11 cellular contexts compared by ENCODE assay signal in the genomic region with DNA sequence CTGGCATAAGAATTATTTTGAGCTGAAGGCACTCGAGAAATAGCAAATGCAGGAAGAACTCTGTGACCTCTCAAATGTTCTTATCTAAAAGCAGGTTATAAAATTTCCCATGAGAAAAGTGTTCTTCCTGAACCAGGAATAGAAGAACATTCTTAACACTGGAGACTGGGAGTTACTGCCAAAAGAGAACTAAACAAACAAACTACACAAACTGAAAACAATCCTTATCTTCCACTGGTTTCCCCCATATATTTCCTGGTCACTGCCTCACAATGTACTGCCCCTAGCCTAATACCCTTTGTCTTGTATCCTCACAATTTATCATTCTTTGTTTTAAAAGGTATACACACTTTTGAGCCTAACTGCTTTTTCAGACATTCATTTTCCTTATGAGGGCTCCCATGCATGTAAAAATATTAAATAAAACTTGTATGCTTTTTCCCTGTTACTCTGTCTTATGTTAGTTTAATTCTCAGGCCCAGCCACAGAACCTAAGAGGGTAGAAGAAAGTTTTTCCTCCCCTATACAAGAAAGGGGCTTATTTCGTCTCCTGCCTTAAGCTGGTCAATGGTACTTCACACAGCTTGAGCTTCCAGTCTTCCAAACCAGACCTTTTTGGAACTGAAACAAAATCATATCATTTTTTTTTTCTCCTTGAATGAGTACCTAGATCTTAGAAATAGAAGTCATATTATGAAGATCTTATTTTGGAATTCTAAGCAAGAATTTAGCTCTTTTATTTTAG.
DNase-seq lines count a peak whose midpoint lies in the region; ATAC-seq lines count a peak whose summit lies in the region.
"Had no signal": no experiment of that assay in that cellular context is flagged by ENCODE, and none has a peak within 500 bp of the region (broad histone marks: within the 10 kb centered on the region; RNA-seq: fewer than 3 reads in every experiment).

No MANE protein-coding gene starts in this region.

- H3K36me3 ChIP-seq in CD8-positive, alpha-beta memory T cell (ENCODE audit: insufficient read depth, low read length), result no peaks in the 10 kb centered on the region

- no peaks in the 10 kb centered on the region for H3K36me3 Mint-ChIP-seq in CD8-positive, alpha-beta memory T cell
- H3K36me3 Mint-ChIP-seq: activated naive CD8-positive, alpha-beta T cell treated with anti-CD3 and anti-CD28 coated beads, Interleukin-2, amount 10 ng/mL, durations not matched to agents 7 days and 5 days; CD4-positive, alpha-beta memory T cell had no signal

- no peak overlapping the region for H3K27ac Mint-ChIP-seq in CD8-positive, alpha-beta memory T cell
- H3K27ac Mint-ChIP-seq: activated naive CD8-positive, alpha-beta T cell treated with anti-CD3 and anti-CD28 coated beads, Interleukin-2, amount 10 ng/mL, durations not matched to agents 7 days and 5 days; CD4-positive, alpha-beta memory T cell had no signal

- POLR2A ChIA-PET in CD8-positive, alpha-beta memory T cell (lab: Charles Lee), result no interaction called here

- no peak overlapping the region for H3K4me3 ChIP-seq in CD8-positive, alpha-beta memory T cell (ENCODE audit: low read length)

- H3K4me1 ChIP-seq in CD8-positive, alpha-beta memory T cell (ENCODE audit: insufficient read depth, low read length), result no peaks in the 10 kb centered on the region

- no peaks in the 10 kb centered on the region for H3K27me3 ChIP-seq in CD8-positive, alpha-beta memory T cell (ENCODE audit: insufficient read depth, low read length, poor library complexity, severe bottlenecking)

- intact Hi-C loops in head of caudate nucleus (cut with DNase I), result no loop called here

- H3K9me3 Mint-ChIP-seq in CD8-positive, alpha-beta memory T cell, result no peaks in the 10 kb centered on the region
- H3K9me3 Mint-ChIP-seq: activated naive CD8-positive, alpha-beta T cell treated with anti-CD3 and anti-CD28 coated beads, Interleukin-2, amount 10 ng/mL, durations not matched to agents 7 days and 5 days; CD4-positive, alpha-beta memory T cell had no signal

- CTCF ChIA-PET in CD8-positive, alpha-beta memory T cell (lab: Charles Lee), result no interaction called here

- no peaks in the 10 kb centered on the region for H3K9me3 ChIP-seq in CD8-positive, alpha-beta memory T cell (ENCODE audit: low read length)

- ATAC-seq in GM18519 (IDR thresholded peaks at IDR 0.05; ENCODE audit: low FRiP score, unreplicated experiment) (peak; percentile 37), GM21576 (IDR thresholded peaks at IDR 0.05; ENCODE audit: unreplicated experiment) (peak; percentile 30), HG03159 (IDR thresholded peaks at IDR 0.05; ENCODE audit: unreplicated experiment) (peak; percentile 22)

- peak; percentile 87 for DNase-seq in dermis blood vessel endothelial cell
- DNase-seq in central memory CD4-positive, alpha-beta T cell, result no peak
- DNase-seq in CD8-positive, alpha-beta memory T cell, result no peak
- no peak for DNase-seq in NCI-H1436 treated with DMSO at 0.1 percent for 48 hours (lab: John Stamatoyannopoulos, UW)
- no peak for DNase-seq in head of caudate nucleus
- DNase-seq: activated naive CD8-positive, alpha-beta T cell treated with anti-CD3 and anti-CD28 coated beads, Interleukin-2, amount 10 ng/mL, durations not matched to agents 7 days and 5 days; CD4-positive, alpha-beta memory T cell; NCI-H187 had no signal

- peaks cover 3 to 11% of the 10 kb centered on the region in 2 donors for H3K27me3 Mint-ChIP-seq in CD8-positive, alpha-beta memory T cell

- no peak overlapping the region for H3K27ac ChIP-seq in CD8-positive, alpha-beta memory T cell (ENCODE audit: low read depth, low read length)

- peaks cover 3 to 18% (median 11%) of the 10 kb centered on the region in 3 donors for H3K4me1 Mint-ChIP-seq in CD8-positive, alpha-beta memory T cell
- H3K4me1 Mint-ChIP-seq: activated naive CD8-positive, alpha-beta T cell treated with anti-CD3 and anti-CD28 coated beads, Interleukin-2, amount 10 ng/mL, durations not matched to agents 7 days and 5 days had no signal

- H3K4me3 Mint-ChIP-seq in CD8-positive, alpha-beta memory T cell, result no peak overlapping the region
- H3K4me3 Mint-ChIP-seq: activated naive CD8-positive, alpha-beta T cell treated with anti-CD3 and anti-CD28 coated beads, Interleukin-2, amount 10 ng/mL, durations not matched to agents 7 days and 5 days; CD4-positive, alpha-beta memory T cell had no signal
